In genomic region chr14:31877333-31877798, GRCh38 we compare ENCODE assay signal across 13 cellular contexts.
DNase-seq lines count a peak whose midpoint lies in the region; ATAC-seq and TF ChIP-seq lines count a peak whose summit lies in the region.
"Had no signal": no experiment of that assay in that cellular context is flagged by ENCODE, and none has a peak within 500 bp of the region (broad histone marks: within the 10 kb centered on the region; RNA-seq: fewer than 3 reads in every experiment).

No MANE protein-coding gene starts in this region.

- BruUV-seq in MCF 10A (replicated peaks; lab: Mats Ljungman, UMichigan): no TSS peak

- peak overlapping the region in 2 of 3 donors; percentile 2 to 22 for H3K4me3 ChIP-seq in breast epithelium
- H3K4me3 ChIP-seq in fibroblast of the aortic adventitia (ENCODE audit: low read depth, low read length): no peak overlapping the region
- H3K4me3 ChIP-seq in upper lobe of right lung: peak overlapping the region; percentile 11

- H3K27me3 Mint-ChIP-seq in MCF 10A (ENCODE audit: insufficient read depth, unreplicated experiment): no peaks in the 10 kb centered on the region
- peaks cover 3% of the 10 kb centered on the region for H3K27me3 Mint-ChIP-seq in activated naive CD4-positive, alpha-beta T cell treated with anti-CD3 and anti-CD28 coated beads for 36 hours (ENCODE audit: low read depth)

- TF ChIP-seq POLR2A in breast epithelium (IDR thresholded peaks at IDR 0.05): no peak

- H3K4me3 Mint-ChIP-seq in MCF 10A (ENCODE audit: unreplicated experiment): no peak overlapping the region
- H3K4me3 Mint-ChIP-seq in activated naive CD4-positive, alpha-beta T cell treated with anti-CD3 and anti-CD28 coated beads for 36 hours: no peak overlapping the region

- peaks cover 18% of the 10 kb centered on the region for H3K4me1 Mint-ChIP-seq in MCF 10A (ENCODE audit: insufficient read depth, unreplicated experiment)
- peaks cover 4% of the 10 kb centered on the region for H3K4me1 Mint-ChIP-seq in activated naive CD4-positive, alpha-beta T cell treated with anti-CD3 and anti-CD28 coated beads for 36 hours (ENCODE audit: low read depth)

- CTCF ChIA-PET in MCF 10A (lab: Yijun Ruan, JAX): no interaction called here
- CTCF ChIA-PET in activated naive CD4-positive, alpha-beta T cell treated with anti-CD3 and anti-CD28 coated beads for 36 hours (lab: Charles Lee): no interaction called here

- H3K27ac Mint-ChIP-seq in MCF 10A (ENCODE audit: low read depth, unreplicated experiment): no peak overlapping the region
- no peak overlapping the region for H3K27ac Mint-ChIP-seq in activated naive CD4-positive, alpha-beta T cell treated with anti-CD3 and anti-CD28 coated beads for 36 hours

- TF ChIP-seq CTCF in breast epithelium (IDR thresholded peaks at IDR 0.05) (no peak), MCF 10A (IDR thresholded peaks at IDR 0.05; ENCODE audit: unreplicated experiment) (no peak), fibroblast of the aortic adventitia (IDR thresholded peaks at IDR 0.05; ENCODE audit: insufficient read depth, low read length) (no peak), upper lobe of right lung (IDR thresholded peaks at IDR 0.05) (no peak)

- DNase-seq in breast epithelium (ENCODE audit: low spot score in 2 of 2) (no peak), MCF 10A (ENCODE audit: unreplicated experiment) (no peak), fibroblast of the aortic adventitia (ENCODE audit: low read depth) (peak; percentile 22), myocyte (ENCODE audit: low read depth) (peak; percentile 30), upper lobe of right lung (no peak), NCI-H2029 treated with DMSO at 0.1 percent for 48 hours (lab: John Stamatoyannopoulos, UW) (no peak), NCI-H748 treated with DMSO at 0.1 percent for 48 hours (lab: John Stamatoyannopoulos, UW) (no peak)
- no peak for DNase-seq in activated naive CD4-positive, alpha-beta T cell treated with anti-CD3 and anti-CD28 coated beads for 36 hours
- DNase-seq: activated CD8-positive, alpha-beta memory T cell treated with anti-CD3 and anti-CD28 coated beads, Interleukin-2, amount 50 U/mL, for 48 hours; amygdala; effector memory CD4-positive, alpha-beta T cell; MM.1S; NCI-H345 had no signal

- no peaks in the 10 kb centered on the region for H3K36me3 ChIP-seq in breast epithelium
- no peaks in the 10 kb centered on the region for H3K36me3 ChIP-seq in upper lobe of right lung

- H3K36me3 Mint-ChIP-seq in MCF 10A (ENCODE audit: insufficient read depth, unreplicated experiment): no peaks in the 10 kb centered on the region
- no peaks in the 10 kb centered on the region for H3K36me3 Mint-ChIP-seq in activated naive CD4-positive, alpha-beta T cell treated with anti-CD3 and anti-CD28 coated beads for 36 hours (ENCODE audit: low read depth)

- intact Hi-C loops in breast epithelium (cut with DNase I; ENCODE audit: low total_unique reads): no loop called here
- intact Hi-C loops in MCF 10A (cut with micrococcal nuclease): no loop called here
- intact Hi-C loops in upper lobe of right lung (cut with DNase I): no loop called here
- intact Hi-C loops in activated naive CD4-positive, alpha-beta T cell treated with anti-CD3 and anti-CD28 coated beads for 36 hours (cut with micrococcal nuclease): no loop called here

- H3K27me3 ChIP-seq in breast epithelium (no peaks in the 10 kb centered on the region), upper lobe of right lung (no peaks in the 10 kb centered on the region)

- H3K9me3 ChIP-seq in breast epithelium (no peaks in the 10 kb centered on the region), upper lobe of right lung (no peaks in the 10 kb centered on the region)

- POLR2A ChIA-PET in MCF 10A (lab: Yijun Ruan, JAX): no interaction called here

- ATAC-seq in upper lobe of right lung: no peak

- H3K9me3 Mint-ChIP-seq in MCF 10A (ENCODE audit: unreplicated experiment): no peaks in the 10 kb centered on the region
- H3K9me3 Mint-ChIP-seq in activated naive CD4-positive, alpha-beta T cell treated with anti-CD3 and anti-CD28 coated beads for 36 hours: no peaks in the 10 kb centered on the region

- H3K4me1 ChIP-seq in breast epithelium: no peaks in the 10 kb centered on the region
- no peaks in the 10 kb centered on the region for H3K4me1 ChIP-seq in upper lobe of right lung

- H3K27ac ChIP-seq in breast epithelium (peak overlapping the region in 1 of 2 donors; percentile 34), upper lobe of right lung (peak overlapping the region; percentile 21)

Comparison
In these comparisons a context has a peak if more than half of its experiments do, and no peak if none do; other contexts are left out.
1. DNase-seq: peak in fibroblast of the aortic adventitia (single experiment) and myocyte (single experiment); none in breast epithelium (0 of 2), MCF 10A (single experiment), upper lobe of right lung (single experiment), NCI-H2029 treated with DMSO at 0.1 percent for 48 hours (single experiment), activated naive CD4-positive, alpha-beta T cell treated with anti-CD3 and anti-CD28 coated beads for 36 hours (single experiment) and NCI-H748 treated with DMSO at 0.1 percent for 48 hours (single experiment).